ENCODE assay signal across 10 cellular contexts in genomic region chr22:39954584-39955055, GRCh38. TPM values are rescaled to one million over a fixed set of nuclear protein-coding genes. Genes with fewer than 3 reads are reported as not detected.
DNase-seq lines count a peak whose midpoint lies in the region; TF ChIP-seq lines count a peak whose summit lies in the region.
"Had no signal": no experiment of that assay in that cellular context is flagged by ENCODE, and none has a peak within 500 bp of the region (broad histone marks: within the 10 kb centered on the region; RNA-seq: fewer than 3 reads in every experiment).

No MANE protein-coding gene starts in this region.

- H3K36me3 ChIP-seq in ascending aorta: no peaks in the 10 kb centered on the region
- H3K36me3 ChIP-seq: sigmoid colon had no signal

- DNase-seq in AG08395 (ENCODE audit: low spot score) (peak; percentile 36), GM03348 (ENCODE audit: low spot score) (peak; percentile 52), amniotic epithelial cell (ENCODE audit: low read depth) (peak; percentile 89), left kidney (ENCODE audit: low read depth, low spot score) (peak; percentile 50), ascending aorta (ENCODE audit: low spot score in 2 of 2) (no peak), retina (no peak), ecto neural progenitor cell (ENCODE audit: low spot score) (no peak), LoVo (ENCODE audit: low spot score) (no peak)
- DNase-seq: sigmoid colon had no signal

- no peak overlapping the region for H3K27ac ChIP-seq in ascending aorta

- no peaks in the 10 kb centered on the region for H3K27me3 ChIP-seq in ascending aorta
- H3K27me3 ChIP-seq: sigmoid colon had no signal

- intact Hi-C loops in ascending aorta (cut with DNase I): no loop called here

- H3K4me3 ChIP-seq in ascending aorta: no peak overlapping the region
- H3K4me3 ChIP-seq: K562, sigmoid colon had no signal

- no peaks in the 10 kb centered on the region for H3K9me3 ChIP-seq in ascending aorta
- H3K9me3 ChIP-seq: sigmoid colon had no signal

- H3K4me1 ChIP-seq in ascending aorta: no peaks in the 10 kb centered on the region
- H3K4me1 ChIP-seq: sigmoid colon had no signal

- TF ChIP-seq CTCF in ascending aorta (IDR thresholded peaks at IDR 0.05): no peak

RNA-seq across cellular contexts. Expression of gene TMA7B, which starts 5.6 kb away (rescaled TPM):
- not detected for total RNA-seq in ascending aorta
- total RNA-seq: sigmoid colon had no signal

RNA-seq across cellular contexts. Expression of gene FAM83F, which starts 40.1 kb away (rescaled TPM):
- not detected for total RNA-seq in ascending aorta

RNA-seq across cellular contexts. Expression of gene GRAP2, which starts 53.7 kb away (rescaled TPM):
- not detected for total RNA-seq in ascending aorta

Comparison
In these comparisons a context has a peak if more than half of its experiments do, and no peak if none do; other contexts are left out.
1. DNase-seq: peak in AG08395 (single experiment), GM03348 (single experiment), amniotic epithelial cell (single experiment) and left kidney (single experiment); none in ascending aorta (0 of 2), retina (single experiment), ecto neural progenitor cell (single experiment) and LoVo (single experiment).